27 cellular contexts compared by ENCODE assay signal in the genomic region with DNA sequence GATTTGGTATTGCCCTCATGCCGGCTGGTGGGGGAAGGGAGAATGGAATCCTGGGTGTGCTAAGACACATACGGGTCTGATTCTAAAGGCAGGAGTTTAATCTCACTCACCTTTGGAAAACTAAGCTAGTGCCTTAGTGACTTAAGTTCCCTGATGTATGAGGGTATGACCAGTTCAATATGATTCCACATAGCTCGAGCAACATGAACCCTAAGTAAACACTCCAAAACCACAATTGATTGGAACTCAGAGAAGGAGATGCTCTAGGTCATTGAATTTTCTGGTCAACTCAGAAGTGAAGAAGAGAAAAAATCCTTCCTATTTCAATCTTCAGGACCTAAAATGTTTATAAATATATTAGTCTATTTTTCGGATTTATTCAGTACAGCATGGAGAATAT.
DNase-seq lines count a peak whose midpoint lies in the region; ATAC-seq and TF ChIP-seq lines count a peak whose summit lies in the region.
"Had no signal": no experiment of that assay in that cellular context is flagged by ENCODE, and none has a peak within 500 bp of the region (broad histone marks: within the 10 kb centered on the region; RNA-seq: fewer than 3 reads in every experiment).

No MANE protein-coding gene starts in this region.

- intact Hi-C loops in left ventricle myocardium inferior (cut with micrococcal nuclease) (no loop called here), left ventricle myocardium superior (cut with micrococcal nuclease) (no loop called here), adrenal gland (cut with DNase I) (no loop called here), vagina (cut with DNase I) (no loop called here)

- H3K36me3 ChIP-seq in left ventricle myocardium inferior (no peaks in the 10 kb centered on the region), adrenal gland (replicated peaks in 1 of 2) (no peaks in the 10 kb centered on the region), vagina (no peaks in the 10 kb centered on the region)
- H3K36me3 ChIP-seq: BLaER1 had no signal

- no peaks in the 10 kb centered on the region for H3K27me3 Mint-ChIP-seq in osteocyte (ENCODE audit: unreplicated experiment)
- H3K27me3 Mint-ChIP-seq: activated CD8-positive, alpha-beta T cell treated with anti-CD3 and anti-CD28 coated beads for 36 hours; IgD-negative memory B cell; naive thymus-derived CD8-positive, alpha-beta T cell; type B pancreatic cell had no signal

- no peaks in the 10 kb centered on the region for H3K9me3 Mint-ChIP-seq in osteocyte (ENCODE audit: unreplicated experiment)

- peak overlapping the region; percentile 73 for H3K27ac ChIP-seq in left ventricle myocardium inferior (replicated peaks)
- H3K27ac ChIP-seq in adrenal gland: peak overlapping the region; percentile 12 to 82 (median 41)
- H3K27ac ChIP-seq in vagina: peak overlapping the region; percentile 3
- H3K27ac ChIP-seq: BLaER1, GM23248 had no signal

- TF ChIP-seq CTCF in left ventricle myocardium inferior (IDR thresholded peaks at IDR 0.05; ENCODE audit: borderline replicate concordance) (no peak), adrenal gland (IDR thresholded peaks at IDR 0.05) (no peak), osteocyte (IDR thresholded peaks at IDR 0.05) (no peak), vagina (IDR thresholded peaks at IDR 0.05) (no peak)

- peak overlapping the region; percentile 94 for H3K27ac Mint-ChIP-seq in osteocyte (ENCODE audit: unreplicated experiment)
- H3K27ac Mint-ChIP-seq: activated CD8-positive, alpha-beta T cell treated with anti-CD3 and anti-CD28 coated beads for 36 hours; IgD-negative memory B cell; naive thymus-derived CD8-positive, alpha-beta T cell; type B pancreatic cell had no signal

- H3K27me3 ChIP-seq in left ventricle myocardium inferior (ENCODE audit: low read depth) (no peaks in the 10 kb centered on the region), adrenal gland (no peaks in the 10 kb centered on the region), vagina (no peaks in the 10 kb centered on the region)
- H3K27me3 ChIP-seq: BLaER1 had no signal

- H3K4me1 ChIP-seq in left ventricle myocardium inferior (peaks cover 22% of the 10 kb centered on the region), adrenal gland (replicated peaks in 1 of 2) (peaks cover 19 to 23% of the 10 kb centered on the region in 2 donors), vagina (peaks cover 8% of the 10 kb centered on the region)
- H3K4me1 ChIP-seq: BLaER1, Caco-2 had no signal

- WGBS in adrenal gland, 4 donors: 61 to 79% (median 68%) methylated on average over 4 of the region's 4 CpGs

- H3K9me3 ChIP-seq in left ventricle myocardium inferior (replicated peaks) (no peaks in the 10 kb centered on the region), adrenal gland (replicated peaks in 1 of 3) (no peaks in the 10 kb centered on the region), vagina (no peaks in the 10 kb centered on the region)
- H3K9me3 ChIP-seq: BLaER1, Caco-2 had no signal

- peak overlapping the region; percentile 10 for H3K4me3 Mint-ChIP-seq in osteocyte (ENCODE audit: unreplicated experiment)
- H3K4me3 Mint-ChIP-seq: activated CD8-positive, alpha-beta T cell treated with anti-CD3 and anti-CD28 coated beads for 36 hours; IgD-negative memory B cell; naive thymus-derived CD8-positive, alpha-beta T cell; type B pancreatic cell had no signal

- TF ChIP-seq POLR2A in adrenal gland (IDR thresholded peaks at IDR 0.05): no peak
- TF ChIP-seq POLR2A in vagina (IDR thresholded peaks at IDR 0.05): no peak

- DNase-seq in left ventricle myocardium inferior: no peak
- no peak for DNase-seq in left ventricle myocardium superior
- DNase-seq in adrenal gland: no peak
- DNase-seq in osteocyte (ENCODE audit: extremely low spot score, unreplicated experiment): no peak
- no peak for DNase-seq in vagina (ENCODE audit: extremely low spot score in 2 of 2)
- no peak for DNase-seq in NCI-H1436 (lab: John Stamatoyannopoulos, UW)
- DNase-seq: activated CD8-positive, alpha-beta T cell treated with anti-CD3 and anti-CD28 coated beads for 36 hours; activated effector memory CD4-positive, alpha-beta T cell treated with anti-CD3 and anti-CD28 coated beads, Interleukin-2, amount 50 U/mL, for 16 hours; activated T-cell treated with anti-CD3 and anti-CD28 coated beads for 4 hours; Caco-2; dermis blood vessel endothelial cell; left colon; naive thymus-derived CD8-positive, alpha-beta T cell; NCI-H1417; NCI-H2227 treated with DMSO at 0.1 percent for 48 hours; NCI-H774; posterior cingulate gyrus; stimulated activated CD4-positive, alpha-beta T cell treated with anti-CD3 and anti-CD28 coated beads, Interleukin-2, amount 100 ng/mL, for 24 hours; stimulated activated naive CD4-positive, alpha-beta T cell treated with Interleukin-2 at 50 U/mL for 16 hours had no signal

- H3K4me3 ChIP-seq in left ventricle myocardium inferior (no peak overlapping the region), adrenal gland (no peak overlapping the region), vagina (no peak overlapping the region)
- H3K4me3 ChIP-seq: BLaER1, GM23248, skin epidermis had no signal

- peaks cover 75% of the 10 kb centered on the region for H3K4me1 Mint-ChIP-seq in osteocyte (ENCODE audit: unreplicated experiment)
- H3K4me1 Mint-ChIP-seq: naive thymus-derived CD8-positive, alpha-beta T cell had no signal

- ATAC-seq in left ventricle myocardium superior: no peak
- ATAC-seq in GM21423 (IDR thresholded peaks at IDR 0.05; ENCODE audit: unreplicated experiment): no peak
- ATAC-seq in GM21825 (IDR thresholded peaks at IDR 0.05; ENCODE audit: unreplicated experiment): no peak
- ATAC-seq: activated CD4-positive, CD25-positive, alpha-beta regulatory T cell treated with anti-CD3 and anti-CD28 coated beads, Interleukin-2, amount 50 U/mL, for 24 hours; activated CD8-positive, alpha-beta T cell treated with anti-CD3 and anti-CD28 coated beads for 36 hours; left colon; naive thymus-derived CD8-positive, alpha-beta T cell had no signal

- H3K36me3 Mint-ChIP-seq in osteocyte (ENCODE audit: unreplicated experiment): peaks cover 8% of the 10 kb centered on the region
- H3K36me3 Mint-ChIP-seq: IgD-negative memory B cell; naive thymus-derived CD8-positive, alpha-beta T cell; type B pancreatic cell had no signal

Comparison
In these comparisons a context has a peak if more than half of its experiments do, and no peak if none do; other contexts are left out.
1. H3K27ac ChIP-seq: peak in every context shown above with its lines; median percentile 73 in left ventricle myocardium inferior; 41 in adrenal gland; 3 in vagina.